In genomic region chr1:226679853-226680516, GRCh38 we compare ENCODE assay signal across 8 cellular contexts. TPM values are rescaled to one million over a fixed set of nuclear protein-coding genes. Genes with fewer than 3 reads are reported as not detected.
DNase-seq lines count a peak whose midpoint lies in the region; ATAC-seq and TF ChIP-seq lines count a peak whose summit lies in the region.

No MANE protein-coding gene starts in this region.

- H3K27ac Mint-ChIP-seq in neural crest cell (ENCODE audit: unreplicated experiment), result peak overlapping the region; percentile 73
- H3K27ac Mint-ChIP-seq in stimulated activated naive CD8-positive, alpha-beta T cell treated with anti-CD3 and anti-CD28 coated beads, Interleukin-15, amount 100 ng/mL, for 72 hours, result peak overlapping the region; percentile 93 to 95

- peak overlapping the region; percentile 34 to 56 (median 40) for H3K4me3 ChIP-seq in Peyer's patch

- DNase-seq in G401 (ENCODE audit: low spot score) (peak; percentile 81), Peyer's patch (peak; percentile 82 to 94 (median 93)), foreskin melanocyte (peak; percentile 83), neural crest cell (ENCODE audit: low read depth, low spot score) (peak; percentile 46)
- DNase-seq in activated naive CD4-positive, alpha-beta T cell treated with Interleukin-2 at 50 U/mL for 16 hours, result peak; percentile 82
- peak; percentile 66 to 74 for DNase-seq in stimulated activated naive CD8-positive, alpha-beta T cell treated with anti-CD3 and anti-CD28 coated beads, Interleukin-15, amount 100 ng/mL, for 72 hours

- H3K9me3 Mint-ChIP-seq in neural crest cell, result no peaks in the 10 kb centered on the region
- H3K9me3 Mint-ChIP-seq in stimulated activated naive CD8-positive, alpha-beta T cell treated with anti-CD3 and anti-CD28 coated beads, Interleukin-15, amount 100 ng/mL, for 72 hours, result no peaks in the 10 kb centered on the region

- TF ChIP-seq POLR2A in Peyer's patch (IDR thresholded peaks at IDR 0.05), result peak in 1 of 2 donors; percentile 34

- no peak for TF ChIP-seq CTCF in Peyer's patch (IDR thresholded peaks at IDR 0.05)
- TF ChIP-seq CTCF in neural crest cell (conservative IDR thresholded peaks at IDR 0.05), result no peak

- H3K4me3 Mint-ChIP-seq in neural crest cell, result peak overlapping the region; percentile 77
- H3K4me3 Mint-ChIP-seq in stimulated activated naive CD8-positive, alpha-beta T cell treated with anti-CD3 and anti-CD28 coated beads, Interleukin-15, amount 100 ng/mL, for 72 hours, result peak overlapping the region; percentile 81 to 84

- no peaks in the 10 kb centered on the region for H3K9me3 ChIP-seq in Peyer's patch

- H3K36me3 Mint-ChIP-seq in neural crest cell (ENCODE audit: low read depth), result no peaks in the 10 kb centered on the region

- H3K27me3 Mint-ChIP-seq in neural crest cell (ENCODE audit: low read depth), result no peaks in the 10 kb centered on the region
- no peaks in the 10 kb centered on the region for H3K27me3 Mint-ChIP-seq in stimulated activated naive CD8-positive, alpha-beta T cell treated with anti-CD3 and anti-CD28 coated beads, Interleukin-15, amount 100 ng/mL, for 72 hours

- peak; percentile 47 for ATAC-seq in HG02571 (IDR thresholded peaks at IDR 0.05; ENCODE audit: unreplicated experiment)
- ATAC-seq in stimulated activated naive CD8-positive, alpha-beta T cell treated with anti-CD3 and anti-CD28 coated beads, Interleukin-15, amount 100 ng/mL, for 72 hours, result peak; percentile 41
- no peak for ATAC-seq in HG03097 (IDR thresholded peaks at IDR 0.05; ENCODE audit: low FRiP score, unreplicated experiment)

- in situ Hi-C loops in G401 (cut with HindIII; ENCODE audit: low sequenced_read_pairs), result no loop called here

- no peaks in the 10 kb centered on the region for H3K36me3 ChIP-seq in Peyer's patch

- H3K4me1 Mint-ChIP-seq in neural crest cell, result peaks cover 44% of the 10 kb centered on the region
- peaks cover 100% of the 10 kb centered on the region for H3K4me1 Mint-ChIP-seq in stimulated activated naive CD8-positive, alpha-beta T cell treated with anti-CD3 and anti-CD28 coated beads, Interleukin-15, amount 100 ng/mL, for 72 hours

- peak overlapping the region; percentile 84 to 87 (median 86) for H3K27ac ChIP-seq in Peyer's patch

- H3K4me1 ChIP-seq in Peyer's patch, result peaks cover 0 to 60% (median 47%) of the 10 kb centered on the region in 4 donors

- no peaks in the 10 kb centered on the region for H3K27me3 ChIP-seq in Peyer's patch

RNA-seq across cellular contexts. Expression of gene ITPKB, which starts 59.1 kb away (rescaled TPM):
- 11.4 and 15.2 TPM in 2 replicates for total RNA-seq in G401 (2014; rRNA removed; shearing (Covaris generic))
- total RNA-seq in Peyer's patch (10 to 100 TPM in 3 of 4 donors, 1 to 10 TPM in 1; 9.5 to 36.3 (median 23.0) TPM), neural crest cell (12.7 and 13.7 TPM in 2 replicates)
